Comparison of ENCODE assay signal across 13 cellular contexts in the genomic region with DNA sequence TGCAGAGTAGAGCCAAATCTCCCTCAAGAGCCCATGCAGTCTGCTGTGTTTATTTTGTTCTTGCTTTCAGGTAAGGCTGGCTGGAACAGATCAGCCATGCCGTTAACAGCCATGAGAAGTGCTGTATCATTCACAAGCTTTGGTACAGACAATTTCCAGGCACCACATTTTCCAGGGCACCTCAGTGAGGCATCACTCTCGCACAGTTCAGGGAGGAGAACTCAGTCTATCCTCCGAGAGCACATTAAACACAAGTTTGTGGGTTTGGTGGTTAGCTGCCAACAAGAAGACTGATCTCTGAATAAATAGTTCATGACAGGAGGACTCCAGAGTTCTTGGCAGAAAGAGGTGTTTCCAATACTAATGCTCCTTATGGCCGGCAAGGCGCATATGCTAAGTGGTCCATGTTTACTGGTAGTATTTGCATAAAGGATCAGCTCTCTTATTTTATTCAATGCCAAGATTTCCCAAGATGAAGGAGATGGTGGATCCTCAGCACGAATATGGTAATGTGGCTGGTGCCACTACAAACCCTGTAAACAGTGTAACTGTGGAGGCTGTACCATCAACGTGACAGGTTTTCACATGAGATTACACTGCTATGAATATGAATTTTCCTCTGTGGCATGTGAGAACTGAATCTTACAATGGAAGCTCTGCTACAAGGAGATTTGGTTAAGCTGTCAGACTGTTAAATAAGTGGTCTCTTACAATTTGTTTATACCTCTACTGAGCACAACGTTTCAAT.
DNase-seq lines count a peak whose midpoint lies in the region; ATAC-seq and TF ChIP-seq lines count a peak whose summit lies in the region.
"Had no signal": no experiment of that assay in that cellular context is flagged by ENCODE, and none has a peak within 500 bp of the region (broad histone marks: within the 10 kb centered on the region; RNA-seq: fewer than 3 reads in every experiment).

No MANE protein-coding gene starts in this region.

- H3K4me1 Mint-ChIP-seq in nephron progenitor cell, result peaks cover 19% of the 10 kb centered on the region
- H3K4me1 Mint-ChIP-seq: activated B cell treated with CpG ODN at 0.5 μM for 24 hours had no signal

- H3K36me3 Mint-ChIP-seq in nephron progenitor cell (ENCODE audit: low read depth), result no peaks in the 10 kb centered on the region

- peak; percentile 93 for DNase-seq in DMS79 treated with DMSO at 0.1 percent for 48 hours (lab: John Stamatoyannopoulos, UW)
- DNase-seq in NCI-H1092 treated with DMSO at 0.1 percent for 48 hours (lab: John Stamatoyannopoulos, UW), result peak; percentile 86
- no peak for DNase-seq in nephron progenitor cell
- DNase-seq in activated effector memory CD4-positive, alpha-beta T cell treated with Interleukin-2 at 50 U/mL for 16 hours, result no peak
- DNase-seq in stimulated activated CD4-positive, alpha-beta T cell treated with anti-CD3 and anti-CD28 coated beads, Interleukin-2, amount 100 ng/mL, for 48 hours, result no peak
- DNase-seq: activated B cell treated with CpG ODN at 0.5 μM for 24 hours; EL; midbrain; psoas muscle; stimulated activated naive CD4-positive, alpha-beta T cell treated with Interleukin-2 at 50 U/mL for 16 hours had no signal

- ATAC-seq in GM21786 (IDR thresholded peaks at IDR 0.05; ENCODE audit: unreplicated experiment) (no peak), GM21529 (IDR thresholded peaks at IDR 0.05; ENCODE audit: unreplicated experiment) (no peak)
- ATAC-seq: psoas muscle had no signal

- H3K9me3 Mint-ChIP-seq in nephron progenitor cell, result no peaks in the 10 kb centered on the region
- H3K9me3 Mint-ChIP-seq: activated B cell treated with CpG ODN at 0.5 μM for 24 hours had no signal

- H3K27ac ChIP-seq in VCaP, result peak overlapping the region; percentile 60
- H3K27ac ChIP-seq: psoas muscle had no signal

- peak overlapping the region; percentile 54 for H3K27ac Mint-ChIP-seq in nephron progenitor cell
- H3K27ac Mint-ChIP-seq: activated B cell treated with CpG ODN at 0.5 μM for 24 hours had no signal

- H3K4me3 Mint-ChIP-seq in nephron progenitor cell, result no peak overlapping the region
- H3K4me3 Mint-ChIP-seq: activated B cell treated with CpG ODN at 0.5 μM for 24 hours had no signal

- TF ChIP-seq CTCF in VCaP (conservative IDR thresholded peaks at IDR 0.05) (no peak), nephron progenitor cell (IDR thresholded peaks at IDR 0.05) (no peak)

- peaks cover 16% of the 10 kb centered on the region for H3K27me3 Mint-ChIP-seq in nephron progenitor cell (ENCODE audit: low read depth, poor library complexity)

Comparison
In these comparisons a context has a peak if more than half of its experiments do, and no peak if none do; other contexts are left out.
1. DNase-seq: peak in DMS79 treated with DMSO at 0.1 percent for 48 hours (single experiment) and NCI-H1092 treated with DMSO at 0.1 percent for 48 hours (single experiment); none in nephron progenitor cell (single experiment), activated effector memory CD4-positive, alpha-beta T cell treated with Interleukin-2 at 50 U/mL for 16 hours (single experiment) and stimulated activated CD4-positive, alpha-beta T cell treated with anti-CD3 and anti-CD28 coated beads, Interleukin-2, amount 100 ng/mL, for 48 hours (0 of 2).